ENCODE assay signal across 34 cellular contexts in genomic region chr3:133667118-133667517, GRCh38.
"Had no signal": no experiment of that assay in that cellular context is flagged by ENCODE, and none has a peak within 500 bp of the region (broad histone marks: within the 10 kb centered on the region; RNA-seq: fewer than 3 reads in every experiment).

No MANE protein-coding gene starts in this region.

- H3K4me1 ChIP-seq: ascending aorta had no signal

- H3K36me3 Mint-ChIP-seq: brain, T-cell had no signal

- ATAC-seq: activated CD8-positive, alpha-beta T cell treated with anti-CD3 and anti-CD28 coated beads for 36 hours; activated naive CD4-positive, alpha-beta T cell treated with anti-CD3 and anti-CD28 coated beads, Interleukin-2, amount 50 U/mL, for 72 hours; activated T-cell treated with anti-CD3 and anti-CD28 coated beads, Interleukin-2, amount 50 U/mL, for 4 hours; activated T-cell treated with anti-CD3 and anti-CD28 coated beads, Interleukin-2, amount 50 U/mL, for 72 hours; activated T-helper 17 cell treated with anti-CD3 and anti-CD28 coated beads, Interleukin-2, amount 50 U/mL, for 72 hours; T-cell had no signal

- H3K9me3 Mint-ChIP-seq: activated B cell treated with CpG ODN at 0.5 μM for 24 hours; activated CD4-positive, alpha-beta memory T cell treated with anti-CD3 and anti-CD28 coated beads for 36 hours; activated CD4-positive, alpha-beta T cell treated with anti-CD3 and anti-CD28 coated beads, Interleukin-2, amount 10 ng/mL, durations not matched to agents 7 days and 5 days; activated CD8-positive, alpha-beta T cell treated with anti-CD3 and anti-CD28 coated beads for 36 hours; activated naive CD4-positive, alpha-beta T cell treated with anti-CD3 and anti-CD28 coated beads for 36 hours; activated naive CD4-positive, alpha-beta T cell treated with anti-CD3 and anti-CD28 coated beads, Interleukin-2, amount 50 U/mL, for 72 hours; activated naive CD8-positive, alpha-beta T cell treated with anti-CD3 and anti-CD28 coated beads for 36 hours; activated T-cell treated with anti-CD3 and anti-CD28 coated beads, Interleukin-2, amount 50 U/mL, for 4 hours; activated T-cell treated with anti-CD3 and anti-CD28 coated beads, Interleukin-2, amount 50 U/mL, for 72 hours; activated T-helper 1 cell treated with anti-CD3 and anti-CD28 coated beads, Interleukin-12 subunit alpha, Interleukin-12 subunit beta, Interleukin-2, Interleukin-4 antibody, amounts not matched to agents 30 ng/mL and 10 ng/mL and 1 ng/mL, durations not matched to agents 14 hours and 24 hours and 36 hours; activated T-helper 17 cell treated with anti-CD3 and anti-CD28 coated beads, Interleukin-2, amount 50 U/mL, for 72 hours; central memory CD8-positive, alpha-beta T cell; T-cell; T-helper 2 cell treated with Interferon-gamma antibody and Interleukin-4, amounts not matched to agents 5 μg/mL and 100 μg/mL, for 36 hours had no signal

- H3K27ac Mint-ChIP-seq: activated B cell treated with CpG ODN at 0.5 μM for 24 hours; activated CD4-positive, alpha-beta memory T cell treated with anti-CD3 and anti-CD28 coated beads for 36 hours; activated CD4-positive, alpha-beta T cell treated with anti-CD3 and anti-CD28 coated beads, Interleukin-2, amount 10 ng/mL, durations not matched to agents 7 days and 5 days; activated CD8-positive, alpha-beta T cell treated with anti-CD3 and anti-CD28 coated beads for 36 hours; activated naive CD4-positive, alpha-beta T cell treated with anti-CD3 and anti-CD28 coated beads for 36 hours; activated naive CD8-positive, alpha-beta T cell treated with anti-CD3 and anti-CD28 coated beads for 36 hours; activated T-cell treated with anti-CD3 and anti-CD28 coated beads, Interleukin-2, amount 50 U/mL, for 72 hours; activated T-helper 1 cell treated with anti-CD3 and anti-CD28 coated beads, Interleukin-12 subunit alpha, Interleukin-12 subunit beta, Interleukin-2, Interleukin-4 antibody, amounts not matched to agents 30 ng/mL and 10 ng/mL and 1 ng/mL, durations not matched to agents 14 hours and 24 hours and 36 hours; activated T-helper 17 cell treated with anti-CD3 and anti-CD28 coated beads, Interleukin-2, amount 50 U/mL, for 72 hours; brain; T-cell; T-helper 2 cell treated with Interferon-gamma antibody and Interleukin-4, amounts not matched to agents 5 μg/mL and 100 μg/mL, for 36 hours had no signal

- H3K4me3 ChIP-seq: adrenal gland, ascending aorta, cardiac muscle cell had no signal

- H3K9me3 ChIP-seq: adrenal gland, ascending aorta had no signal

- H3K27me3 ChIP-seq: adrenal gland, ascending aorta had no signal

- H3K36me3 ChIP-seq: adrenal gland, ascending aorta, cardiac muscle cell had no signal

- DNase-seq: activated B cell treated with CpG ODN at 0.5 μM for 24 hours; activated CD4-positive, alpha-beta memory T cell treated with anti-CD3 and anti-CD28 coated beads for 36 hours; activated CD4-positive, alpha-beta T cell treated with anti-CD3 and anti-CD28 coated beads for 48 hours; activated CD4-positive, alpha-beta T cell treated with anti-CD3 and anti-CD28 coated beads, Interleukin-2, amount 10 ng/mL, durations not matched to agents 7 days and 5 days; activated CD4-positive, alpha-beta T cell treated with anti-CD3 and anti-CD28 coated beads, Interleukin-2, amount 50 U/mL, for 4 hours; activated CD4-positive, CD25-positive, alpha-beta regulatory T cell treated with anti-CD3 and anti-CD28 coated beads, Interleukin-2, amount 50 U/mL, for 72 hours; activated CD8-positive, alpha-beta memory T cell treated with anti-CD3 and anti-CD28 coated beads, Interleukin-2, amount 50 U/mL, for 4 hours; activated CD8-positive, alpha-beta T cell treated with anti-CD3 and anti-CD28 coated beads for 36 hours; activated effector memory CD4-positive, alpha-beta T cell treated with anti-CD3 and anti-CD28 coated beads, Interleukin-2, amount 50 U/mL, for 16 hours; activated gamma-delta T cell treated with Interleukin-2 at 50 U/mL for 16 hours; activated naive CD4-positive, alpha-beta T cell; activated naive CD4-positive, alpha-beta T cell treated with anti-CD3 and anti-CD28 coated beads for 36 hours; activated naive CD4-positive, alpha-beta T cell treated with anti-CD3 and anti-CD28 coated beads, Interleukin-2, amount 50 U/mL, for 16 hours; activated naive CD8-positive, alpha-beta T cell treated with anti-CD3 and anti-CD28 coated beads for 36 hours; activated T-cell treated with anti-CD3 and anti-CD28 coated beads for 4 hours; activated T-cell treated with anti-CD3 and anti-CD28 coated beads, Interleukin-2, amount 50 U/mL, for 1 hour; activated T-cell treated with anti-CD3 and anti-CD28 coated beads, Interleukin-2, amount 50 U/mL, for 4 hours; activated T-cell treated with anti-CD3 and anti-CD28 coated beads, Interleukin-2, amount 50 U/mL, for 72 hours; adrenal gland; amygdala; anterior cingulate cortex; caudate nucleus; cerebellar nuclear complex; T-cell; T-helper 2 cell; T-helper 9 cell had no signal

- H3K4me3 Mint-ChIP-seq: activated B cell treated with CpG ODN at 0.5 μM for 24 hours; activated CD4-positive, alpha-beta memory T cell treated with anti-CD3 and anti-CD28 coated beads for 36 hours; activated CD4-positive, alpha-beta T cell treated with anti-CD3 and anti-CD28 coated beads, Interleukin-2, amount 10 ng/mL, durations not matched to agents 7 days and 5 days; activated CD8-positive, alpha-beta T cell treated with anti-CD3 and anti-CD28 coated beads for 36 hours; activated naive CD4-positive, alpha-beta T cell treated with anti-CD3 and anti-CD28 coated beads for 36 hours; activated naive CD8-positive, alpha-beta T cell treated with anti-CD3 and anti-CD28 coated beads for 36 hours; activated T-cell treated with anti-CD3 and anti-CD28 coated beads, Interleukin-2, amount 50 U/mL, for 4 hours; activated T-cell treated with anti-CD3 and anti-CD28 coated beads, Interleukin-2, amount 50 U/mL, for 72 hours; activated T-helper 1 cell treated with anti-CD3 and anti-CD28 coated beads, Interleukin-12 subunit alpha, Interleukin-12 subunit beta, Interleukin-2, Interleukin-4 antibody, amounts not matched to agents 30 ng/mL and 10 ng/mL and 1 ng/mL, durations not matched to agents 14 hours and 24 hours and 36 hours; activated T-helper 17 cell treated with anti-CD3 and anti-CD28 coated beads, Interleukin-2, amount 50 U/mL, for 72 hours; brain; central memory CD8-positive, alpha-beta T cell; T-cell; T-helper 2 cell treated with Interferon-gamma antibody and Interleukin-4, amounts not matched to agents 5 μg/mL and 100 μg/mL, for 36 hours had no signal
